29 cellular contexts compared by ENCODE assay signal in genomic region chr11:105636496-105636895, GRCh38. TPM values are rescaled to one million over a fixed set of nuclear protein-coding genes. Genes with fewer than 3 reads are reported as not detected.
"Had no signal": no experiment of that assay in that cellular context is flagged by ENCODE, and none has a peak within 500 bp of the region (broad histone marks: within the 10 kb centered on the region; RNA-seq: fewer than 3 reads in every experiment).

No MANE protein-coding gene starts in this region.

- H3K36me3 Mint-ChIP-seq: naive B cell had no signal

- H3K4me3 Mint-ChIP-seq: dendritic cell treated with granulocyte-macrophage colony-stimulating factor and Interleukin-4, amounts not matched to agents 40 ng/mL and 50 ng/mL, for 4 days; effector memory CD8-positive, alpha-beta T cell; endodermal cell; naive B cell had no signal

- DNase-seq: effector CD8-positive, alpha-beta T cell; effector memory CD8-positive, alpha-beta T cell; endodermal cell; erythroblast; esophagus squamous epithelium; foreskin fibroblast; foreskin melanocyte; gastrocnemius medialis; glutamatergic neuron; head of caudate nucleus; heart right ventricle; hippocampal formation; left cardiac atrium; left lung; left ventricle myocardium superior; lower lobe of right lung; mesendoderm; midbrain; mucosa of descending colon; naive B cell had no signal

- H3K4me1 ChIP-seq: esophagus squamous epithelium, gastrocnemius medialis, heart right ventricle, left lung, lower lobe of right lung had no signal

- H3K27ac ChIP-seq: coronary artery, epithelial cell of prostate, esophagus squamous epithelium, gastrocnemius medialis, heart right ventricle, left lung, lower lobe of right lung had no signal

- H3K4me3 ChIP-seq: coronary artery, esophagus squamous epithelium, gastrocnemius medialis, heart right ventricle, left lung, lower lobe of right lung, mucosa of descending colon had no signal

- H3K9me3 ChIP-seq: esophagus squamous epithelium, gastrocnemius medialis, heart right ventricle, left lung, lower lobe of right lung, mucosa of descending colon had no signal

- H3K27me3 Mint-ChIP-seq: dendritic cell treated with granulocyte-macrophage colony-stimulating factor and Interleukin-4, amounts not matched to agents 40 ng/mL and 50 ng/mL, for 4 days; effector memory CD8-positive, alpha-beta T cell; naive B cell had no signal

- H3K9me3 Mint-ChIP-seq: dendritic cell treated with granulocyte-macrophage colony-stimulating factor and Interleukin-4, amounts not matched to agents 40 ng/mL and 50 ng/mL, for 4 days; effector memory CD8-positive, alpha-beta T cell; endodermal cell; naive B cell had no signal

- H3K27me3 ChIP-seq: esophagus squamous epithelium, gastrocnemius medialis, heart right ventricle, left lung had no signal

- H3K36me3 ChIP-seq: esophagus squamous epithelium, gastrocnemius medialis, heart right ventricle, left lung, lower lobe of right lung had no signal

- ATAC-seq: effector memory CD8-positive, alpha-beta T cell; esophagus mucosa; gastrocnemius medialis; heart right ventricle; left cardiac atrium; left lung; left ventricle myocardium superior; lower lobe of right lung; mucosa of descending colon had no signal

- H3K27ac Mint-ChIP-seq: dendritic cell treated with granulocyte-macrophage colony-stimulating factor and Interleukin-4, amounts not matched to agents 40 ng/mL and 50 ng/mL, for 4 days; effector memory CD8-positive, alpha-beta T cell; endodermal cell; naive B cell had no signal

- H3K4me1 Mint-ChIP-seq: naive B cell had no signal

RNA-seq across cellular contexts. Expression of gene GRIA4, which starts 26.6 kb away (rescaled TPM):
- total RNA-seq: dermis microvascular lymphatic vessel endothelial cell, esophagus mucosa, esophagus squamous epithelium, gastrocnemius medialis, glomerular endothelial cell, heart right ventricle, kidney epithelial cell, left cardiac atrium, left lung, left ventricle myocardium superior, lower lobe of right lung, lung microvascular endothelial cell, myocyte had no signal
